14 cellular contexts compared by ENCODE assay signal in genomic region chr1:11845641-11846335, GRCh38. TPM values are rescaled to one million over a fixed set of nuclear protein-coding genes. Genes with fewer than 3 reads are reported as not detected.
DNase-seq lines count a peak whose midpoint lies in the region; ATAC-seq, FAIRE-seq and TF ChIP-seq lines count a peak whose summit lies in the region.
"Had no signal": no experiment of that assay in that cellular context is flagged by ENCODE, and none has a peak within 500 bp of the region (broad histone marks: within the 10 kb centered on the region; RNA-seq: fewer than 3 reads in every experiment).

No MANE protein-coding gene starts in this region.

- H3K36me3 ChIP-seq in left ventricle myocardium inferior (peaks cover 25% of the 10 kb centered on the region), K562 (ENCODE audit: control insufficient read depth, insufficient read depth, low read length) (peaks cover 52% of the 10 kb centered on the region), ascending aorta (peaks cover 31 to 40% of the 10 kb centered on the region in 2 donors)

- peaks cover 5% of the 10 kb centered on the region for H4K20me1 ChIP-seq in K562 (replicated peaks; ENCODE audit: control insufficient read depth, insufficient read depth, low read length)

- FAIRE-seq in K562 (lab: Jason Lieb, UNC), result peak; percentile 52
- FAIRE-seq: small intestine had no signal

- no peak for TF ChIP-seq POLR2A in K562 (conservative IDR thresholded peaks at IDR 0.05)

- no peaks in the 10 kb centered on the region for H3K79me2 ChIP-seq in K562 (ENCODE audit: control insufficient read depth, insufficient read depth, low read length)

- H3K4me2 ChIP-seq in K562 (ENCODE audit: insufficient read depth, low read length), result no peak overlapping the region

- no peak for TF ChIP-seq CTCF in left ventricle myocardium inferior (IDR thresholded peaks at IDR 0.05; ENCODE audit: borderline replicate concordance)
- no peak for TF ChIP-seq CTCF in K562 (IDR thresholded peaks at IDR 0.05 in 2 of 3, conservative IDR thresholded peaks at IDR 0.05 in 1 of 3; ENCODE audit: insufficient read depth in 2 of 3, low read depth in 1 of 3, low read length in 3 of 3)
- TF ChIP-seq CTCF in ascending aorta (IDR thresholded peaks at IDR 0.05), result no peak

- BruUV-seq in K562 (replicated peaks; lab: Mats Ljungman, UMichigan), result no TSS peak

- ATAC-seq in right cardiac atrium, result no peak
- no peak for ATAC-seq in K562
- ATAC-seq: left lung had no signal

- peak overlapping the region; percentile 54 for H3K27ac ChIP-seq in right cardiac atrium (ENCODE audit: low read length)
- H3K27ac ChIP-seq in left ventricle myocardium inferior (replicated peaks), result no peak overlapping the region
- H3K27ac ChIP-seq in K562 (ENCODE audit: extremely low read depth, low read depth, low read length), result no peak overlapping the region
- no peak overlapping the region for H3K27ac ChIP-seq in ascending aorta
- H3K27ac ChIP-seq: left lung, SK-N-MC, stomach had no signal

- no peaks in the 10 kb centered on the region for H3K9me1 ChIP-seq in K562 (ENCODE audit: control insufficient read depth, insufficient read depth, low read length)

- POLR2A ChIA-PET in K562 (lab: Yijun Ruan, JAX), result interaction anchor here (0.6 to 14.0 kb wide), 4 partner anchors 18 to 185 kb away, joined by 3 to 304 read pairs (median 4); no protein-coding TSS in a partner anchor

- H3K27me3 ChIP-seq in right cardiac atrium (ENCODE audit: control insufficient read depth, insufficient read depth) (no peaks in the 10 kb centered on the region), left ventricle myocardium inferior (ENCODE audit: low read depth) (peaks cover 6% of the 10 kb centered on the region), K562 (ENCODE audit: control insufficient read depth in 2 of 2, insufficient read depth in 2 of 2, low read length in 2 of 2) (no peaks in the 10 kb centered on the region), ascending aorta (no peaks in the 10 kb centered on the region)
- H3K27me3 ChIP-seq: left lung, stomach had no signal

- peak overlapping the region; percentile 27 for H3K4me3 ChIP-seq in right cardiac atrium (ENCODE audit: low read length)
- no peak overlapping the region for H3K4me3 ChIP-seq in left ventricle myocardium inferior
- H3K4me3 ChIP-seq in K562, result no peak overlapping the region
- no peak overlapping the region for H3K4me3 ChIP-seq in ascending aorta
- H3K4me3 ChIP-seq: left lung, SK-N-MC, stomach had no signal

- no peak for TF ChIP-seq EP300 in K562 (IDR thresholded peaks at IDR 0.05; ENCODE audit: low read length)

- no peak for TF ChIP-seq RAD21 in K562 (CRISPR knock-in tag; conservative IDR thresholded peaks at IDR 0.05 in 1 of 2, IDR thresholded peaks at IDR 0.05 in 1 of 2)

- H3K4me1 ChIP-seq in right cardiac atrium (ENCODE audit: control insufficient read depth, insufficient read depth, low read length) (no peaks in the 10 kb centered on the region), left ventricle myocardium inferior (peaks cover 30% of the 10 kb centered on the region), K562 (replicated peaks in 1 of 2; ENCODE audit: control insufficient read depth in 2 of 2, insufficient read depth in 2 of 2, low read length in 2 of 2) (peaks cover 33 to 41% of the 10 kb centered on the region in 2 experiments), ascending aorta (no peaks in the 10 kb centered on the region)

- CTCF ChIA-PET in K562 (lab: Yijun Ruan, JAX; ENCODE audit: low intra/inter-chr PET ratio), result no interaction called here

- WGBS in right cardiac atrium, result 35% methylated on average over 5 of the region's 5 CpGs
- WGBS in K562 (ENCODE audit: insufficient coverage, low coverage, missing lambda C conversion rate), result 20% methylated on average over 5 of the region's 5 CpGs

- no peak overlapping the region for H3K9ac ChIP-seq in K562 (ENCODE audit: insufficient read depth in 1 of 2, low read depth in 2 of 2, low read length in 2 of 2)

- no peak overlapping the region for H2AFZ ChIP-seq in K562 (ENCODE audit: low read depth, low read length)

- in situ Hi-C loops in K562 (cut with MboI), result no loop called here

- intact Hi-C loops in right cardiac atrium (cut with DNase I), result no loop called here
- intact Hi-C loops in left ventricle myocardium inferior (cut with micrococcal nuclease), result no loop called here
- intact Hi-C loops in K562 (cut with micrococcal nuclease), result no loop called here
- intact Hi-C loops in ascending aorta (cut with DNase I), result no loop called here

- no peak for DNase-seq in right cardiac atrium
- DNase-seq in left ventricle myocardium inferior, result no peak
- peak; percentile 58 to 73 (median 68) for DNase-seq in K562 (ENCODE audit: extremely low read depth in 1 of 4, low spot score in 3 of 4)
- DNase-seq in retina, result peak; percentile 49
- no peak for DNase-seq in ascending aorta (ENCODE audit: low spot score in 2 of 2)
- no peak for DNase-seq in KG1 (lab: John Stamatoyannopoulos, UW)
- DNase-seq: activated T-cell treated with anti-CD3 and anti-CD28 coated beads for 4 hours; C1 segment of cervical spinal cord; effector CD8-positive, alpha-beta T cell; left lung; NCI-H1092 treated with DMSO at 0.1 percent for 48 hours; small intestine; stomach had no signal

- H3K9me3 ChIP-seq in right cardiac atrium (ENCODE audit: control insufficient read depth, low read length) (no peaks in the 10 kb centered on the region), left ventricle myocardium inferior (replicated peaks) (no peaks in the 10 kb centered on the region), K562 (replicated peaks; ENCODE audit: control insufficient read depth, insufficient read depth, low read depth, low read length) (no peaks in the 10 kb centered on the region), ascending aorta (no peaks in the 10 kb centered on the region)
- H3K9me3 ChIP-seq: left lung, stomach had no signal

RNA-seq across cellular contexts. Expression of gene NPPA, which starts 1.8 kb away (rescaled TPM):
- total RNA-seq in right cardiac atrium (over 10,000 TPM; 26,185 to 59,291 (median 38,228) TPM), left ventricle myocardium inferior (1,100 TPM), K562 (2014; rRNA removed) (not detected in 2 replicates), K562 (2014; rRNA removed; fragmentation: Illumina TruSeq; extraction: Trizol) (not detected in 2 replicates), K562 (2015; rRNA removed; fragmentation: Illumina TruSeq; extraction: Trizol) (not detected in 2 replicates), K562 (2021) (not detected in 2 replicates), ascending aorta (not detected)
- polyA plus RNA-seq in right cardiac atrium (45,715 TPM), K562 (2011; rRNA removed) (not detected in 2 replicates), K562 (2014; fragmentation: Illumina TruSeq; extraction: Trizol) (not detected in 2 replicates), K562 (2014; fragmentation: Nextera tagmentation; extraction: Ambion mirVana) (not detected), K562 (2014; rRNA removed) (not detected in 2 replicates)
- not detected in 2 replicates for total RNA-seq in K562 (2011; cell fraction: chromatin; rRNA removed; ENCODE audit: low replicate concordance)
- total RNA-seq in K562 (2011; cell fraction: nucleolus; rRNA removed), result not detected in 2 replicates
- total RNA-seq in K562 (2011; cell fraction: nucleoplasm; rRNA removed), result not detected in 2 replicates
- polyA plus RNA-seq in K562 (2011; cell fraction: cytosol; rRNA removed), result not detected in 2 replicates
- not detected in 2 replicates for polyA plus RNA-seq in K562 (2011; cell fraction: nucleus; rRNA removed)
- 0.37 and 0.44 TPM in 2 replicates for polyA plus RNA-seq in K562 (2012)
- polyA minus RNA-seq in K562 (2011; rRNA and poly(A)+ RNA removed), result not detected in 2 replicates
- polyA minus RNA-seq in K562 (2011; cell fraction: cytosol; rRNA and poly(A)+ RNA removed), result not detected in 2 replicates
- polyA minus RNA-seq in K562 (2011; cell fraction: nucleus; rRNA and poly(A)+ RNA removed), result not detected in 2 replicates

RNA-seq across cellular contexts. Expression of gene NPPB, which starts 13.0 kb away (rescaled TPM):
- total RNA-seq in right cardiac atrium, result 1,000 to 10,000 TPM in 1 of 4 donors, 100 to 1,000 TPM in 1, 10 to 100 TPM in 2; 37.1 to 2,245 (median 160) TPM
- 1,679 TPM for polyA plus RNA-seq in right cardiac atrium
- 119 TPM for total RNA-seq in left ventricle myocardium inferior
- not detected in 2 replicates for total RNA-seq in K562 (2011; cell fraction: chromatin; rRNA removed; ENCODE audit: low replicate concordance)
- not detected in 2 replicates for total RNA-seq in K562 (2011; cell fraction: nucleolus; rRNA removed)
- not detected in 2 replicates for total RNA-seq in K562 (2011; cell fraction: nucleoplasm; rRNA removed)
- total RNA-seq in K562 (2014; rRNA removed), result not detected in 2 replicates
- not detected in 2 replicates for total RNA-seq in K562 (2014; rRNA removed; fragmentation: Illumina TruSeq; extraction: Trizol)
- not detected in 2 replicates for total RNA-seq in K562 (2015; rRNA removed; fragmentation: Illumina TruSeq; extraction: Trizol)
- not detected in 2 replicates for total RNA-seq in K562 (2021)
- polyA plus RNA-seq in K562 (2011; rRNA removed), result not detected in 2 replicates
- not detected in 2 replicates for polyA plus RNA-seq in K562 (2011; cell fraction: cytosol; rRNA removed)
- not detected in 2 replicates for polyA plus RNA-seq in K562 (2011; cell fraction: nucleus; rRNA removed)
- not detected in 2 replicates for polyA plus RNA-seq in K562 (2012)
- polyA plus RNA-seq in K562 (2014; fragmentation: Illumina TruSeq; extraction: Trizol), result not detected in 2 replicates
- polyA plus RNA-seq in K562 (2014; fragmentation: Nextera tagmentation; extraction: Ambion mirVana), result not detected
- not detected in 2 replicates for polyA plus RNA-seq in K562 (2014; rRNA removed)
- polyA minus RNA-seq in K562 (2011; rRNA and poly(A)+ RNA removed), result not detected in 2 replicates
- polyA minus RNA-seq in K562 (2011; cell fraction: cytosol; rRNA and poly(A)+ RNA removed), result not detected in 2 replicates
- not detected in 2 replicates for polyA minus RNA-seq in K562 (2011; cell fraction: nucleus; rRNA and poly(A)+ RNA removed)
- not detected for total RNA-seq in ascending aorta
- total RNA-seq: left lung had no signal

RNA-seq across cellular contexts. Expression of gene CLCN6, which starts 39.8 kb away (rescaled TPM):
- total RNA-seq in right cardiac atrium (10 to 100 TPM; 30.4 to 54.9 (median 36.8) TPM), left ventricle myocardium inferior (16.1 TPM), K562 (2014; rRNA removed) (10.0 and 10.6 TPM in 2 replicates), K562 (2014; rRNA removed; fragmentation: Illumina TruSeq; extraction: Trizol) (11.4 TPM in 2 replicates), K562 (2015; rRNA removed; fragmentation: Illumina TruSeq; extraction: Trizol) (13.6 and 13.9 TPM in 2 replicates), K562 (2021) (21.8 and 22.5 TPM in 2 replicates), ascending aorta (18.6 TPM)
- polyA plus RNA-seq in right cardiac atrium (16.2 TPM), K562 (2011; rRNA removed) (13.6 and 22.6 TPM in 2 replicates), K562 (2014; fragmentation: Illumina TruSeq; extraction: Trizol) (18.3 and 20.9 TPM in 2 replicates), K562 (2014; fragmentation: Nextera tagmentation; extraction: Ambion mirVana) (1 to 10 TPM; 2.0 to 3.1 TPM), K562 (2014; rRNA removed) (21.5 and 23.1 TPM in 2 replicates)
- total RNA-seq in K562 (2011; cell fraction: chromatin; rRNA removed; ENCODE audit: low replicate concordance), result 146 and 184 TPM in 2 replicates
- 89.9 and 94.4 TPM in 2 replicates for total RNA-seq in K562 (2011; cell fraction: nucleolus; rRNA removed)
- total RNA-seq in K562 (2011; cell fraction: nucleoplasm; rRNA removed), result 121 and 143 TPM in 2 replicates
- 10.5 and 18.0 TPM in 2 replicates for polyA plus RNA-seq in K562 (2011; cell fraction: cytosol; rRNA removed)
- 89.4 and 98.5 TPM in 2 replicates for polyA plus RNA-seq in K562 (2011; cell fraction: nucleus; rRNA removed)
- polyA plus RNA-seq in K562 (2012), result 16.6 and 16.7 TPM in 2 replicates
- polyA minus RNA-seq in K562 (2011; rRNA and poly(A)+ RNA removed), result 19.0 and 22.2 TPM in 2 replicates
- 10.5 and 10.8 TPM in 2 replicates for polyA minus RNA-seq in K562 (2011; cell fraction: cytosol; rRNA and poly(A)+ RNA removed)
- polyA minus RNA-seq in K562 (2011; cell fraction: nucleus; rRNA and poly(A)+ RNA removed), result 18.2 and 38.1 TPM in 2 replicates

RNA-seq across cellular contexts. Expression of gene MTHFR, which starts 40.0 kb away (rescaled TPM):
- total RNA-seq in right cardiac atrium, result 10 to 100 TPM; 46.6 to 75.2 (median 58.9) TPM
- polyA plus RNA-seq in right cardiac atrium, result 36.7 TPM
- total RNA-seq in left ventricle myocardium inferior, result 40.1 TPM
- total RNA-seq in K562 (2011; cell fraction: chromatin; rRNA removed; ENCODE audit: low replicate concordance), result 242 and 493 TPM in 2 replicates
- total RNA-seq in K562 (2011; cell fraction: nucleolus; rRNA removed), result 319 and 327 TPM in 2 replicates
- total RNA-seq in K562 (2011; cell fraction: nucleoplasm; rRNA removed), result 296 TPM in 2 replicates
- 77.9 and 94.5 TPM in 2 replicates for total RNA-seq in K562 (2014; rRNA removed)
- total RNA-seq in K562 (2014; rRNA removed; fragmentation: Illumina TruSeq; extraction: Trizol), result 45.3 and 45.6 TPM in 2 replicates
- total RNA-seq in K562 (2015; rRNA removed; fragmentation: Illumina TruSeq; extraction: Trizol), result 65.4 and 66.1 TPM in 2 replicates
- total RNA-seq in K562 (2021), result 94.1 and 104 TPM in 2 replicates
- polyA plus RNA-seq in K562 (2011; rRNA removed), result 47.6 and 56.6 TPM in 2 replicates
- polyA plus RNA-seq in K562 (2011; cell fraction: cytosol; rRNA removed), result 49.3 and 67.6 TPM in 2 replicates
- polyA plus RNA-seq in K562 (2011; cell fraction: nucleus; rRNA removed), result 62.6 and 87.9 TPM in 2 replicates
- 59.9 and 109 TPM in 2 replicates for polyA plus RNA-seq in K562 (2012)
- 62.6 and 78.7 TPM in 2 replicates for polyA plus RNA-seq in K562 (2014; fragmentation: Illumina TruSeq; extraction: Trizol)
- polyA plus RNA-seq in K562 (2014; fragmentation: Nextera tagmentation; extraction: Ambion mirVana), result 1 to 10 TPM; 5.0 to 5.4 TPM
- polyA plus RNA-seq in K562 (2014; rRNA removed), result 57.3 and 72.7 TPM in 2 replicates
- polyA minus RNA-seq in K562 (2011; rRNA and poly(A)+ RNA removed), result 103 and 105 TPM in 2 replicates
- polyA minus RNA-seq in K562 (2011; cell fraction: cytosol; rRNA and poly(A)+ RNA removed), result 72.6 and 84.0 TPM in 2 replicates
- 87.4 and 136 TPM in 2 replicates for polyA minus RNA-seq in K562 (2011; cell fraction: nucleus; rRNA and poly(A)+ RNA removed)
- 48.4 TPM for total RNA-seq in ascending aorta

Comparison
In these comparisons a context has a peak if more than half of its experiments do, and no peak if none do; other contexts are left out.
1. DNase-seq: peak in K562 (4 of 4) and retina (single experiment); none in right cardiac atrium (0 of 3), left ventricle myocardium inferior (single experiment), ascending aorta (0 of 2) and KG1 (single experiment).
2. RNA of gene NPPA, which starts 1.8 kb away (total RNA-seq): 26,185 to 59,291 TPM in right cardiac atrium and 1,100 TPM in left ventricle myocardium inferior (single experiment); not detected in K562 and not detected in ascending aorta (single experiment); every median in the first group is over 1,000 times any median in the second.
3. RNA of gene NPPB, which starts 13.0 kb away (total RNA-seq): 37.1 to 2,245 TPM in right cardiac atrium and 119 TPM in left ventricle myocardium inferior (single experiment); not detected in K562 and not detected in ascending aorta (single experiment); every median in the first group is over 10 times any median in the second.